ENCODE assay signal across 8 cellular contexts in genomic region chr13:20567881-20568528, GRCh38. TPM values are rescaled to one million over a fixed set of nuclear protein-coding genes. Genes with fewer than 3 reads are reported as not detected.
A peak's percentile ranks its signal among the peaks of the same experiment; 100 is the strongest.
DNase-seq lines count a peak whose midpoint lies in the region; ATAC-seq and TF ChIP-seq lines count a peak whose summit lies in the region.

No MANE protein-coding gene starts in this region.

- H3K27me3 Mint-ChIP-seq in WTC11 (ENCODE audit: low read depth): peaks cover 15% of the 10 kb centered on the region

- no peak for DNase-seq in HAP-1 (ENCODE audit: low spot score in 2 of 2)
- DNase-seq in WTC11 (ENCODE audit: low spot score): no peak
- no peak for DNase-seq in right cardiac atrium
- no peak for DNase-seq in NCI-H345 treated with DMSO at 0.1 percent for 48 hours (lab: John Stamatoyannopoulos, UW; ENCODE audit: unreplicated experiment)
- no peak for DNase-seq in activated gamma-delta T cell (lab: John Stamatoyannopoulos, UW)
- no peak for DNase-seq in posterior vena cava (ENCODE audit: low spot score)

- no peak for ATAC-seq in WTC11
- ATAC-seq in right cardiac atrium: no peak
- ATAC-seq in HG03342 (IDR thresholded peaks at IDR 0.05; ENCODE audit: unreplicated experiment): no peak

- intact Hi-C loops in right cardiac atrium (cut with DNase I): loop anchor here in 1 of 4 donors (5.0 kb wide), 1 partner anchor 41 kb away; the partner anchor contains the start of gene CRYL1
- intact Hi-C loops in posterior vena cava (cut with DNase I): no loop called here

- H3K36me3 Mint-ChIP-seq in WTC11: peaks cover 15% of the 10 kb centered on the region

- H3K9me3 ChIP-seq in HAP-1: peaks cover 6% of the 10 kb centered on the region; the same call in 1 of the 2 replicates
- H3K9me3 ChIP-seq in right cardiac atrium (ENCODE audit: control insufficient read depth, low read length): no peaks in the 10 kb centered on the region

- peak overlapping the region; percentile 83 for H3K4me3 Mint-ChIP-seq in WTC11

- H3K4me1 ChIP-seq in HAP-1 (peaks cover 12% of the 10 kb centered on the region), right cardiac atrium (ENCODE audit: control insufficient read depth, insufficient read depth, low read length) (peaks cover 2% of the 10 kb centered on the region)

- peaks cover 21% of the 10 kb centered on the region for H3K9me3 Mint-ChIP-seq in WTC11

- no peak for TF ChIP-seq CTCF in WTC11 (IDR thresholded peaks at IDR 0.05)

- peak overlapping the region; percentile 100 for H3K27ac ChIP-seq in right cardiac atrium (ENCODE audit: low read length)
- peak overlapping the region in 20 of 21 experiments; percentile 69 to 97 (median 92) for H3K27ac ChIP-seq in skin epidermis

- whole genome bisulfite sequencing in right cardiac atrium: 21% methylated on average over 9 of the region's 9 CpGs

- POLR2A ChIA-PET in WTC11 (lab: Charles Lee): no interaction called here

- no peaks in the 10 kb centered on the region for H3K36me3 ChIP-seq in HAP-1 (replicated peaks)

- H3K27me3 ChIP-seq in HAP-1 (ENCODE audit: low read depth): no peaks in the 10 kb centered on the region
- H3K27me3 ChIP-seq in right cardiac atrium (ENCODE audit: control insufficient read depth, insufficient read depth): no peaks in the 10 kb centered on the region

- H3K4me1 Mint-ChIP-seq in WTC11: peaks cover 9% of the 10 kb centered on the region

- in situ Hi-C loops in HAP-1 (cut with MboI; ENCODE audit: low sequenced_read_pairs): no loop called here

- CTCF ChIA-PET in WTC11 (lab: Charles Lee): interaction anchor here (1.4 kb wide), 1 partner anchor 154 kb away, joined by 3 read pairs; no protein-coding TSS in a partner anchor

- peak overlapping the region; percentile 75 for H3K4me3 ChIP-seq in HAP-1
- peak overlapping the region; percentile 95 for H3K4me3 ChIP-seq in right cardiac atrium (ENCODE audit: low read length)
- peak overlapping the region; percentile 56 to 77 (median 67) for H3K4me3 ChIP-seq in skin epidermis

- H3K27ac Mint-ChIP-seq in WTC11: peak overlapping the region; percentile 88

TF ChIP-seq in WTC11, 78 proteins besides CTCF, POLR2A, EP300 and RAD21:
- no peak for TF ChIP-seq ELF4 (CRISPR knock-in tag; IDR thresholded peaks at IDR 0.05; ENCODE audit: low read depth)
- TF ChIP-seq IRF1 (CRISPR knock-in tag; IDR thresholded peaks at IDR 0.05): no peak
- TF ChIP-seq NFATC4 (CRISPR knock-in tag; IDR thresholded peaks at IDR 0.05): no peak
- no peak for TF ChIP-seq PRDM15 (CRISPR knock-in tag; IDR thresholded peaks at IDR 0.05)
- TF ChIP-seq ZNF532 (CRISPR knock-in tag; IDR thresholded peaks at IDR 0.05; ENCODE audit: borderline replicate concordance): no peak
- TF ChIP-seq E2F5 (CRISPR knock-in tag; IDR thresholded peaks at IDR 0.05): no peak
TF ChIP-seq in WTC11: peak in this region for 0.

RNA-seq across cellular contexts. Expression of gene IFT88, which starts 1.0 kb away (rescaled TPM):
- total RNA-seq in WTC11 (2021): 6.1 to 7.1 TPM (median 6.5 TPM) in 3 replicates
- total RNA-seq in right cardiac atrium: 10 to 100 TPM in 2 of 4 donors, 1 to 10 TPM in 2; 9.3 to 12.9 (median 10.1) TPM
- 5.8 TPM for polyA plus RNA-seq in right cardiac atrium
- 10 to 100 TPM; 13.6 to 14.0 TPM for total RNA-seq in posterior vena cava

RNA-seq across cellular contexts. Expression of gene CRYL1, which starts 42.3 kb away (rescaled TPM):
- 2.9 to 4.1 TPM (median 3.2 TPM) in 3 replicates for total RNA-seq in WTC11 (2021)
- 10 to 100 TPM; 33.0 to 41.8 (median 33.3) TPM for total RNA-seq in right cardiac atrium
- 29.3 TPM for polyA plus RNA-seq in right cardiac atrium
- total RNA-seq in posterior vena cava: 10 to 100 TPM; 24.4 to 30.2 TPM
